23 cellular contexts compared by ENCODE assay signal in the genomic region with DNA sequence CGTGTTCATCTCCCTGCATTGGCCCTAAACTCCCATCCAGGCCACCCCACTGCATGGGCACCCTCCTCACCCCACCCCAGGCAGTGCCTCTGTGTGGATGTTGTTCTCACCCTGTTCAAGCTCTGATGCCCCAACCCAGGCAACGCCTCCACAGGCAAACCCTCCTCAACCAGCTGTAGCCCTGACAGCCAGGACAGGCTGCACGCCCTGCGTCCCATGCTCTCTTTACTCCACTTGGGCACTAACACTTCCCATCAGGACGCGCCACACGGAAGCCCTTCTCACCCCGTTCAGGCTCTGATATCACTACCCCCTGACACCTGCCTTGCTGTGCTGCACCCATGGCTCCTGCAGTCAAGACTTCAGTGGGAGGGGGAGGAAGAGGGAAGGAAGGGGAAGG. TPM values are rescaled to one million over a fixed set of nuclear protein-coding genes. Genes with fewer than 3 reads are reported as not detected.
"Had no signal": no experiment of that assay in that cellular context is flagged by ENCODE, and none has a peak within 500 bp of the region (broad histone marks: within the 10 kb centered on the region; RNA-seq: fewer than 3 reads in every experiment).

No MANE protein-coding gene starts in this region.

- H3K4me3 ChIP-seq: colonic mucosa, heart left ventricle, mucosa of descending colon, ovary, right atrium auricular region, sigmoid colon, skin epidermis had no signal

- H3K27ac ChIP-seq: colonic mucosa, heart left ventricle, ovary, right atrium auricular region, sigmoid colon, skin epidermis had no signal

- DNase-seq: colonic mucosa; dermis blood vessel endothelial cell; heart left ventricle; hippocampal formation; kidney glomerular epithelial cell; mucosa of descending colon; natural killer cell; nucleus accumbens; ovary; sigmoid colon; stimulated activated CD4-positive, alpha-beta T cell treated with anti-CD3 and anti-CD28 coated beads, Interleukin-12 subunit alpha, Interleukin-12 subunit beta, amount 100 ng/mL, for 4 hours; stimulated activated naive CD4-positive, alpha-beta T cell treated with Interleukin-2 at 50 U/mL for 16 hours; trophoblast cell had no signal

- H3K4me3 Mint-ChIP-seq: natural killer cell, neural crest cell had no signal

- H3K4me1 ChIP-seq: colonic mucosa had no signal

- H3K9me3 Mint-ChIP-seq: natural killer cell, neural crest cell had no signal

- ATAC-seq: esophagus mucosa, heart left ventricle, mucosa of descending colon, natural killer cell had no signal

- FAIRE-seq: frontal cortex, islet of Langerhans, urothelium cell line had no signal

- H3K36me3 ChIP-seq: colonic mucosa, ovary, right atrium auricular region, sigmoid colon had no signal

- H3K27me3 ChIP-seq: colonic mucosa, ovary, right atrium auricular region had no signal

- H3K9me3 ChIP-seq: colonic mucosa, heart left ventricle, mucosa of descending colon, ovary, right atrium auricular region, sigmoid colon had no signal

- H3K36me3 Mint-ChIP-seq: natural killer cell had no signal

RNA-seq across cellular contexts. Expression of a gene that starts 47.9 kb away (rescaled TPM):
- total RNA-seq: colonic mucosa, esophagus mucosa, fibroblast of lung, frontal cortex, glomerular endothelial cell, mucosa of descending colon, natural killer cell, neural crest cell, posterior vena cava, right atrium auricular region had no signal
- polyA plus RNA-seq: fibroblast of lung, ovary, sigmoid colon had no signal
